ENCODE assay signal across 8 cellular contexts in genomic region chr9:128456613-128457061, GRCh38. TPM values are rescaled to one million over a fixed set of nuclear protein-coding genes. Genes with fewer than 3 reads are reported as not detected.
A peak's percentile ranks its signal among the peaks of the same experiment; 100 is the strongest.
DNase-seq lines count a peak whose midpoint lies in the region; TF ChIP-seq lines count a peak whose summit lies in the region.

No MANE protein-coding gene starts in this region.

- peaks cover 12% of the 10 kb centered on the region for H3K4me1 ChIP-seq in OCI-LY1 (ENCODE audit: insufficient read depth, low read length, severe bottlenecking)
- peaks cover 0 to 8% of the 10 kb centered on the region in 2 donors for H3K4me1 ChIP-seq in muscle layer of duodenum (ENCODE audit: control insufficient read depth in 1 of 2, insufficient read depth in 2 of 2, low read length in 2 of 2)

- H4K20me1 ChIP-seq in OCI-LY1 (ENCODE audit: insufficient read depth, low read length) = no peaks in the 10 kb centered on the region

- H3F3A ChIP-seq in OCI-LY1 (ENCODE audit: insufficient read depth, low read length) = no peaks in the 10 kb centered on the region

- TF ChIP-seq POLR2A in erythroblast (IDR thresholded peaks at IDR 0.05; ENCODE audit: low read length) = no peak

- DNase-seq in COLO668 (lab: John Stamatoyannopoulos, UW; ENCODE audit: unreplicated experiment) (peak; percentile 63), GM20000 (ENCODE audit: low spot score) (peak; percentile 96), HT-29 (ENCODE audit: low spot score) (peak; percentile 52), activated T-cell treated with anti-CD3 and anti-CD28 coated beads for 24 hours (ENCODE audit: low read depth) (peak; percentile 55), erythroblast (lab: John Stamatoyannopoulos, UW) (peak; percentile 82 to 89)
- DNase-seq in stimulated activated CD8-positive, alpha-beta memory T cell treated with anti-CD3 and anti-CD28 coated beads, Interleukin-4, amount 100 ng/mL, for 48 hours = peak; percentile 81

- H2AFZ ChIP-seq in OCI-LY1 (ENCODE audit: low read length) = no peak overlapping the region

- TF ChIP-seq CTCF in GM20000 (IDR thresholded peaks at IDR 0.05; ENCODE audit: extremely low read depth, missing control alignments) (no peak), OCI-LY1 (IDR thresholded peaks at IDR 0.05; ENCODE audit: low read length) (no peak)

- H3K79me2 ChIP-seq in OCI-LY1 (ENCODE audit: insufficient read depth, low read length) = 0 out of 2 replicates have a peak, but pooled peaks cover 7% of the 10 kb centered on the region

- H3K27ac ChIP-seq in OCI-LY1 (ENCODE audit: low read depth, low read length, poor library complexity, severe bottlenecking) (peak overlapping the region; percentile 59), muscle layer of duodenum (ENCODE audit: low read length) (peak overlapping the region; percentile 60)

- no peaks in the 10 kb centered on the region for H3K9me3 ChIP-seq in OCI-LY1 (ENCODE audit: low read length)
- H3K9me3 ChIP-seq in muscle layer of duodenum (ENCODE audit: control insufficient read depth in 1 of 2, low read length in 2 of 2) = no peaks in the 10 kb centered on the region

- peak overlapping the region; percentile 85 for H3K9ac ChIP-seq in OCI-LY1 (ENCODE audit: low read length)

- H3K27me3 ChIP-seq in OCI-LY1 (ENCODE audit: insufficient read depth, low read length) (no peaks in the 10 kb centered on the region), muscle layer of duodenum (ENCODE audit: low read depth, low read length) (no peaks in the 10 kb centered on the region)

- H3K4me3 ChIP-seq in OCI-LY1 (ENCODE audit: low read depth, low read length, poor library complexity, severe bottlenecking) (peak overlapping the region; percentile 84), muscle layer of duodenum (ENCODE audit: low read depth in 1 of 2, low read length in 2 of 2) (peak overlapping the region; percentile 81 to 93)

- H3K36me3 ChIP-seq in OCI-LY1 (ENCODE audit: insufficient read depth, low read length) (peaks cover 26% of the 10 kb centered on the region), muscle layer of duodenum (ENCODE audit: control insufficient read depth in 1 of 2, insufficient read depth in 2 of 2, low read length in 2 of 2) (peaks cover 11 to 15% of the 10 kb centered on the region in 2 donors)

- H3K4me2 ChIP-seq in OCI-LY1 (ENCODE audit: low read length) = peak overlapping the region; percentile 78

- H3K9me2 ChIP-seq in OCI-LY1 (ENCODE audit: low read depth, low read length) = no peaks in the 10 kb centered on the region

RNA-seq across cellular contexts. Expression of gene ODF2, which starts 0.8 kb away (rescaled TPM):
- total RNA-seq in HT-29 (2014; rRNA removed; shearing (Covaris generic)) = 34.2 and 36.0 TPM in 2 replicates

RNA-seq across cellular contexts. Expression of gene CERCAM, which starts 36.0 kb away (rescaled TPM):
- 0.25 TPM in 1 of 2 replicates, not detected in the other for total RNA-seq in HT-29 (2014; rRNA removed; shearing (Covaris generic))

RNA-seq across cellular contexts. Expression of gene GLE1, which starts 47.9 kb away (rescaled TPM):
- total RNA-seq in HT-29 (2014; rRNA removed; shearing (Covaris generic)) = 28.4 and 33.9 TPM in 2 replicates

Comparison
In these comparisons a context has a peak if more than half of its experiments do, and no peak if none do; other contexts are left out.
1. Peak in every context shown above with its lines: DNase-seq, H3K4me3 ChIP-seq and H3K27ac ChIP-seq.